In the genomic region with DNA sequence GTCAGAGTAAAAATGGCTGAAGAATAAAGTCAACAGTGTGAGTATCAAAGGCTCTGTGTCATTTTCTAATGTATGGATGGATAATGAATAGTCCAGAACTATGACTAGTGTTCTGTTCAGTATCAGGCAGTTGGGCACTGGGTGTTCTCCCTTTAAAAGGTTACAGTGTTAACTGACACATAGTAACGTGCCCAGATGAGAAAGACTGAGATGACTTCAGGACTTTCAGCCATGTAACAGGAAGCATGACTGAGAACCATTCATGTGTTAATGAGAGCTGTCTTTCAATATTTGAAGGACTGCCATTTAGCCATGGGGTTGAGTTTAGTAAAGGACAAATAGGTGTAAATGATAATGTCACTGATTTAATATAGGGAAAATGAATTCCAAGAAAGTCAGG, we compare ENCODE assay signal across 13 cellular contexts.
DNase-seq lines count a peak whose midpoint lies in the region; ATAC-seq, FAIRE-seq and TF ChIP-seq lines count a peak whose summit lies in the region.
"Had no signal": no experiment of that assay in that cellular context is flagged by ENCODE, and none has a peak within 500 bp of the region (broad histone marks: within the 10 kb centered on the region; RNA-seq: fewer than 3 reads in every experiment).

No MANE protein-coding gene starts in this region.

- DNase-seq in COLO829 (ENCODE audit: low spot score) (peak; percentile 50), RCC 7860 (ENCODE audit: low spot score) (peak; percentile 85), superior temporal gyrus (ENCODE audit: extremely low spot score) (no peak), smooth muscle cell (lab: John Stamatoyannopoulos, UW; ENCODE audit: unreplicated experiment) (no peak)
- DNase-seq in stimulated activated CD4-positive, alpha-beta T cell treated with anti-CD3 and anti-CD28 coated beads, Interleukin-4, amount 100 ng/mL, for 24 hours = no peak
- DNase-seq in activated naive CD4-positive, alpha-beta T cell treated with anti-CD3 and anti-CD28 coated beads, Interleukin-2, amount 50 U/mL, for 16 hours = no peak
- DNase-seq: heart left ventricle had no signal

- no peak overlapping the region for H2AFZ ChIP-seq in smooth muscle cell (ENCODE audit: low read depth)

- peak; percentile 73 for ATAC-seq in GM19372 (IDR thresholded peaks at IDR 0.05; ENCODE audit: low read depth, unreplicated experiment)
- peak; percentile 97 for ATAC-seq in HG03025 (IDR thresholded peaks at IDR 0.05; ENCODE audit: low FRiP score, unreplicated experiment)
- ATAC-seq: heart left ventricle had no signal

- no peak for TF ChIP-seq CTCF in smooth muscle cell (IDR thresholded peaks at IDR 0.05; ENCODE audit: borderline replicate concordance, insufficient read depth, poor library complexity, severe bottlenecking)

- H3K4me2 ChIP-seq in smooth muscle cell = no peak overlapping the region

- no peak overlapping the region for H3K27ac ChIP-seq in smooth muscle cell (ENCODE audit: low read depth)
- H3K27ac ChIP-seq: C4-2B, heart left ventricle, right atrium auricular region, SJSA1, thoracic aorta had no signal

- no peaks in the 10 kb centered on the region for H3F3A ChIP-seq in smooth muscle cell (ENCODE audit: low read depth)

- 50% methylated on average over 1 of the region's 1 CpG for WGBS in smooth muscle cell (ENCODE audit: low lambda C conversion rate)

- peak; percentile 96 for FAIRE-seq in RCC 7860 (lab: Jason Lieb, UNC)

- H4K20me1 ChIP-seq in smooth muscle cell (ENCODE audit: low read depth) = no peaks in the 10 kb centered on the region

- no peaks in the 10 kb centered on the region for H3K9me3 ChIP-seq in smooth muscle cell (replicated peaks; ENCODE audit: low read depth)
- H3K9me3 ChIP-seq: heart left ventricle, right atrium auricular region, SJSA1, thoracic aorta had no signal

- peaks cover 35% of the 10 kb centered on the region for H3K79me2 ChIP-seq in smooth muscle cell (ENCODE audit: low read depth)

- H3K36me3 ChIP-seq in smooth muscle cell (ENCODE audit: low read depth) = no peaks in the 10 kb centered on the region
- H3K36me3 ChIP-seq: heart left ventricle, right atrium auricular region, SJSA1, thoracic aorta had no signal

- no peaks in the 10 kb centered on the region for H3K27me3 ChIP-seq in smooth muscle cell (ENCODE audit: low read depth)
- H3K27me3 ChIP-seq: heart left ventricle, right atrium auricular region, SJSA1 had no signal

- no peak overlapping the region for H3K9ac ChIP-seq in smooth muscle cell (ENCODE audit: low read depth)

- peaks cover 6% of the 10 kb centered on the region for H3K4me1 ChIP-seq in smooth muscle cell (ENCODE audit: low read depth)
- H3K4me1 ChIP-seq: heart left ventricle, right atrium auricular region had no signal

- H3K4me3 ChIP-seq in smooth muscle cell = no peak overlapping the region
- H3K4me3 ChIP-seq: heart left ventricle, right atrium auricular region, SJSA1, thoracic aorta had no signal

Comparison
In these comparisons a context has a peak if more than half of its experiments do, and no peak if none do; other contexts are left out.
1. DNase-seq: peak in COLO829 (single experiment) and RCC 7860 (single experiment); none in stimulated activated CD4-positive, alpha-beta T cell treated with anti-CD3 and anti-CD28 coated beads, Interleukin-4, amount 100 ng/mL, for 24 hours (single experiment), superior temporal gyrus (single experiment), activated naive CD4-positive, alpha-beta T cell treated with anti-CD3 and anti-CD28 coated beads, Interleukin-2, amount 50 U/mL, for 16 hours (single experiment) and smooth muscle cell (single experiment).